In the genomic region with DNA sequence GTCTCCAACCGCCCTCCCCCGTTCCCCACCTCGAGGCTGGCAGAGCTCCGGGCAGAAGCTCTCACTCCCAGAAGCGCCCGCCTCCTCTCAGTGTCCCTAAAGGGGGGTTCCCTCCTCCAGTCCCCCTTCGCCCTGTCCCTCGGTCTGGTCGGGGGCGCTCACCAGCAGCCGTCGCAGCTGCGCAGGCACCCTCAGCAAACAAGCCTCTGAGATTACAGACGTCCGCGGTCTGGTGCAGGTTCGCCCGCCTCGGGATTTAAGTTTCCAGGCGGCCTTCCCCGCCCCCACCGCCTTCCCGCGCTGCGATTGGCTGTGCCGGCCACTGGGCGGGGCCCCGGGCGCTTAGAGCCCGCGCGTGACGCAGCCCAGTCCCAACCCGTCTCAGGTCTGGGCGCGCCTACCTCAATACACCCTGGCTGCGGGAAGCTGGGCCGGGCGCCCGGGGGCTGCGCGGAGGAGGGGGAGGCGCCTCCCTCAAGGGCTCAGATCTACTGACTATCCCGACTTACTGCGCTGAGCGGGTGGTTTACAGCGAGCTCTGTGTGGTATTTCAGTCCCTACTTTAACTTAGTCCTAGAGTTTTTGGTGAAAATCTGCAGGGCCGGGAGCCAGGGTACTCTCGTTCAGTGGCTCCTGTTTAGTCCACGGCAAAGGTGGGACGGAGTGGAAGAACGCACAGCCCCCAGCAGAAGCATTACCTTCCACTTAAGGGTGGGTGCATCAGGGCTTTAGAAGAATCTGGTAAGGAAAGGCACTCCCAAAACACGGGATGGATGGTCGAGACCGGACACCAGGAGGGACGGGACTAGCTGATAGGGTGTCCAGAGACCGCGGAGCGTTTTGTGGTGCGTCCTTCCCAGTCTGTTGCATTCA, we compare ENCODE assay signal across 8 cellular contexts. TPM values are rescaled to one million over a fixed set of nuclear protein-coding genes. Genes with fewer than 3 reads are reported as not detected.
DNase-seq lines count a peak whose midpoint lies in the region; ATAC-seq lines count a peak whose summit lies in the region.

A gene (minus strand): TSS at position 234 of the 873 bp plus-strand sequence. CDS start 1,099 bp downstream, outside the sequence.

- ATAC-seq in GM18868 (IDR thresholded peaks at IDR 0.05; ENCODE audit: unreplicated experiment) = peak; percentile 100
- peak; percentile 93 for ATAC-seq in HG03135 (IDR thresholded peaks at IDR 0.05; ENCODE audit: unreplicated experiment)

- peak; percentile 80 for DNase-seq in A172 (ENCODE audit: low spot score)
- DNase-seq in NCI-H2227 treated with DMSO at 0.1 percent for 48 hours (lab: John Stamatoyannopoulos, UW) = peak; percentile 82
- DNase-seq in activated CD4-positive, CD25-positive, alpha-beta regulatory T cell treated with anti-CD3 and anti-CD28 coated beads, Interleukin-2, amount 50 U/mL, for 72 hours = peak; percentile 78
- DNase-seq in cerebellum (ENCODE audit: low spot score) = peak; percentile 69
- DNase-seq in kidney tubule cell (ENCODE audit: low spot score) = peak; percentile 86
- peak; percentile 20 to 67 for DNase-seq in stimulated activated CD4-positive, alpha-beta T cell treated with anti-CD3 and anti-CD28 coated beads, Interleukin-1b, Interleukin-23, amount 100 ng/mL, for 1 hour (ENCODE audit: low read depth in 2 of 2)

RNA-seq across cellular contexts. Expression of the gene that starts here (rescaled TPM):
- total RNA-seq in A172 (2014; rRNA removed; shearing (Covaris generic)) = 41.3 and 41.7 TPM in 2 replicates
- 1.3 TPM for total RNA-seq in cerebellum

Comparison
In these comparisons a context has a peak if more than half of its experiments do, and no peak if none do; other contexts are left out.
1. Peak in every context shown above with its lines: DNase-seq and ATAC-seq.
2. RNA of the gene that starts here (total RNA-seq): 41.3 to 41.7 TPM in A172; 1.3 TPM in cerebellum (single experiment); every median in the first group is over 10 times any median in the second.